In the genomic region with DNA sequence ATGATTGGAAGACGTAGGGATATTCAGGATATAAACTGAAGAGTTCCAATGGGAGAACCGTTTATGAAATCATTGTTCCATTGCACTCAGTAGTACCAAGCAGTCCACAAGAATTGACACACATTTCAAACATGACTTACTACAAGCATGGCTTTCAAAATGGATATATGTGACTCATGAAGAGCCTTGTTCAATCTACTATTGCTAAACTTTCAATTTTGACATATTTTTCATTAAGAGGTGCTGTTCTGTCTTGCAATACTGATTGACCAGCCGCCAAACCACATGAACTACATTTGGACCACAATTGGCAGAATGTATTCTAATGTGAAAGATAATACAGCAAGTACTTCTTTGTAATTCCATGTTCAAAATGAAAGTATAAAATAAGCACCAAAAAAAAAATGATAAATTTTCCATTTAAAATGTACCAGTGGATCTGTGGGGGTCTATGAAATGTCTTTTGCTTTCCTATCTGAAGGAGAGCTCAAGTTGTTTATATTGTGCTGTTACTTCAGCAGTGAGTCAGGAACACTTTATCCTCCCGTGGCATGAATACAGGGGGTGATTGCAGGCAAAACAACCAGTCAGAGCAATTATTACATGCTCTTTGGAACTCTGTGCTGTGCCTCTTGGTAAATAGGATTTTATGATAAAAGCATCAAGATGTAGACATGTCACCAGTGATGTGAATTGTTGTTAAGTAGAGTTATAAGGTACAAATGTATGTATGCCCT, we compare ENCODE assay signal across 16 cellular contexts.
DNase-seq lines count a peak whose midpoint lies in the region; ATAC-seq, FAIRE-seq and TF ChIP-seq lines count a peak whose summit lies in the region.
"Had no signal": no experiment of that assay in that cellular context is flagged by ENCODE, and none has a peak within 500 bp of the region (broad histone marks: within the 10 kb centered on the region; RNA-seq: fewer than 3 reads in every experiment).

No MANE protein-coding gene starts in this region.

- no peak for DNase-seq in A549 (ENCODE audit: low read depth in 1 of 2, low spot score in 1 of 2)
- peak; percentile 78 for DNase-seq in LHCN-M2 (ENCODE audit: low read depth)
- peak; percentile 48 for DNase-seq in epithelial cell of proximal tubule (ENCODE audit: low read depth)
- no peak for DNase-seq in ovary
- DNase-seq in midbrain (lab: John Stamatoyannopoulos, UW), result no peak
- DNase-seq: activated T-cell treated with anti-CD3 and anti-CD28 coated beads, Interleukin-2, amount 50 U/mL, for 4 hours; aorta; EL; KG1; naive thymus-derived CD4-positive, alpha-beta T cell; NCI-H2107 had no signal

- intact Hi-C loops in ovary (cut with DNase I), result no loop called here

- H3K4me3 ChIP-seq in A549 (no peak overlapping the region), epithelial cell of proximal tubule (ENCODE audit: low read depth, low read length) (no peak overlapping the region), mesodermal cell (ENCODE audit: extremely low read depth, insufficient read depth, low read length, poor library complexity, severe bottlenecking) (no peak overlapping the region), ovary (no peak overlapping the region)
- H3K4me3 ChIP-seq: vagina had no signal

- FAIRE-seq in A549 (lab: Jason Lieb, UNC), result no peak
- FAIRE-seq: endometrium had no signal

- WGBS in A549 (ENCODE audit: missing lambda C conversion rate), result 56% methylated on average over 4 of the region's 4 CpGs
- WGBS in mesodermal cell (ENCODE audit: insufficient coverage in 2 of 2), 2 experiments, result 67 to 90% methylated on average over 1 to 2 of the region's 4 CpGs
- WGBS in ovary, 3 donors, result 45 to 57% (median 48%) methylated on average over 4 of the region's 4 CpGs

- H3K36me3 ChIP-seq in mesodermal cell (ENCODE audit: control insufficient read depth, insufficient read depth, low read length), result no peaks in the 10 kb centered on the region
- no peaks in the 10 kb centered on the region for H3K36me3 ChIP-seq in ovary
- H3K36me3 ChIP-seq: vagina had no signal

- H3K27me3 ChIP-seq in ovary, result no peaks in the 10 kb centered on the region
- H3K27me3 ChIP-seq: vagina had no signal

- no peak for TF ChIP-seq CTCF in A549 (IDR thresholded peaks at IDR 0.05)
- no peak for TF ChIP-seq CTCF in epithelial cell of proximal tubule (conservative IDR thresholded peaks at IDR 0.05; ENCODE audit: low read depth, low read length)
- TF ChIP-seq CTCF in ovary (IDR thresholded peaks at IDR 0.05), result no peak

- POLR2A ChIA-PET in A549 (lab: Yijun Ruan, JAX), result no interaction called here

- no peak for TF ChIP-seq RAD21 in A549 (conservative IDR thresholded peaks at IDR 0.05 in 1 of 2, IDR thresholded peaks at IDR 0.05 in 1 of 2)

- no peak overlapping the region; a peak in 1 of 6 replicates for H3K27ac ChIP-seq in A549
- H3K27ac ChIP-seq in mesodermal cell (ENCODE audit: low read depth, low read length, severe bottlenecking), result peak overlapping the region; percentile 50
- H3K27ac ChIP-seq in ovary, result no peak overlapping the region
- H3K27ac ChIP-seq: vagina had no signal

- H3K4me2 ChIP-seq in A549, result peak overlapping the region; percentile 34

- H3K4me1 ChIP-seq in A549 (peaks cover 15% of the 10 kb centered on the region), mesodermal cell (ENCODE audit: control insufficient read depth, insufficient read depth, low read length, poor library complexity, severe bottlenecking) (peaks cover 30% of the 10 kb centered on the region), ovary (ENCODE audit: insufficient read depth) (no peaks in the 10 kb centered on the region)

- CTCF ChIA-PET in A549 (lab: Yijun Ruan, JAX), result interaction anchor here (0.6 kb wide), 1 partner anchor 315 kb away, joined by 3 read pairs; no protein-coding TSS in a partner anchor

- ATAC-seq in A549, result peak in 1 of 2 experiments; percentile 50; a peak in 2 of 6 replicates
- ATAC-seq in HG02884 (IDR thresholded peaks at IDR 0.05; ENCODE audit: unreplicated experiment), result no peak
- ATAC-seq in GM21360 (IDR thresholded peaks at IDR 0.05; ENCODE audit: unreplicated experiment), result no peak
- ATAC-seq: activated T-cell treated with anti-CD3 and anti-CD28 coated beads, Interleukin-2, amount 50 U/mL, for 4 hours; naive thymus-derived CD4-positive, alpha-beta T cell had no signal

- TF ChIP-seq EP300 in A549 (IDR thresholded peaks at IDR 0.05) (no peak), ovary (IDR thresholded peaks at IDR 0.05) (no peak)

- H3K9me3 ChIP-seq in A549, result peaks cover 7% of the 10 kb centered on the region; the same call in 2 of the 3 replicates
- H3K9me3 ChIP-seq in mesodermal cell (ENCODE audit: control insufficient read depth, low read length), result no peaks in the 10 kb centered on the region
- H3K9me3 ChIP-seq in ovary, result no peaks in the 10 kb centered on the region
- H3K9me3 ChIP-seq: vagina had no signal

- TF ChIP-seq POLR2A in A549 (IDR thresholded peaks at IDR 0.05; ENCODE audit: low read length) (no peak), ovary (IDR thresholded peaks at IDR 0.05) (no peak)

TF ChIP-seq in A549, 52 proteins besides CTCF, POLR2A, EP300 and RAD21:
- no peak for TF ChIP-seq NPAS2 (CRISPR knock-in tag; IDR thresholded peaks at IDR 0.05; ENCODE audit: borderline replicate concordance)
- TF ChIP-seq NR3C1 (IDR thresholded peaks at IDR 0.05), result no peak
- no peak for TF ChIP-seq KDM1A (IDR thresholded peaks at IDR 0.05; ENCODE audit: low read depth)
- TF ChIP-seq MAZ (IDR thresholded peaks at IDR 0.05; ENCODE audit: borderline replicate concordance, low read depth, low read length), result no peak
- TF ChIP-seq CHD4 (IDR thresholded peaks at IDR 0.05; ENCODE audit: borderline replicate concordance), result no peak
- no peak for TF ChIP-seq ZNF302 (CRISPR knock-in tag; IDR thresholded peaks at IDR 0.05)
- no peak for TF ChIP-seq FOSL2 (IDR thresholded peaks at IDR 0.05)
- no peak for TF ChIP-seq FOSL2 (CRISPR knock-in tag; IDR thresholded peaks at IDR 0.05)
- TF ChIP-seq ATOH8 (CRISPR knock-in tag; IDR thresholded peaks at IDR 0.05; ENCODE audit: low read depth), result no peak
- no peak for TF ChIP-seq SMC3 (IDR thresholded peaks at IDR 0.05)

Comparison
In these comparisons a context has a peak if more than half of its experiments do, and no peak if none do; other contexts are left out.
1. DNase-seq: peak in LHCN-M2 (single experiment) and epithelial cell of proximal tubule (single experiment); none in A549 (0 of 2), ovary (0 of 5) and midbrain (single experiment).